23 cellular contexts compared by ENCODE assay signal in genomic region chr4:1097553-1097952, GRCh38. TPM values are rescaled to one million over a fixed set of nuclear protein-coding genes. Genes with fewer than 3 reads are reported as not detected.
DNase-seq lines count a peak whose midpoint lies in the region; ATAC-seq and TF ChIP-seq lines count a peak whose summit lies in the region.
"Had no signal": no experiment of that assay in that cellular context is flagged by ENCODE, and none has a peak within 500 bp of the region (broad histone marks: within the 10 kb centered on the region; RNA-seq: fewer than 3 reads in every experiment).

No MANE protein-coding gene starts in this region.

- no peak overlapping the region for H2AFZ ChIP-seq in GM23248

- peak; percentile 23 for DNase-seq in activated CD8-positive, alpha-beta memory T cell treated with anti-CD3 and anti-CD28 coated beads, Interleukin-2, amount 10 ng/mL, durations not matched to agents 7 days and 5 days
- DNase-seq in activated CD8-positive, alpha-beta memory T cell treated with anti-CD3 and anti-CD28 coated beads, Interleukin-2, amount 50 U/mL, for 4 hours = no peak
- peak; percentile 8 for DNase-seq in colonic mucosa
- DNase-seq in osteocyte (ENCODE audit: extremely low spot score, unreplicated experiment) = peak; percentile 72
- peak; percentile 22 to 46 for DNase-seq in vagina (ENCODE audit: extremely low spot score in 2 of 2)
- DNase-seq in GM23248 = no peak
- no peak for DNase-seq in DMS79 (lab: John Stamatoyannopoulos, UW)
- DNase-seq: 8988T; ACHN; AML-193; BE2C; CD4-positive, alpha-beta T cell; CD8-positive, alpha-beta memory T cell; DMS 273 treated with DMSO at 0.1 percent for 48 hours; DMS79 treated with DMSO at 0.1 percent for 48 hours; GF-D8; GOT3; HCEC 1CT had no signal

- H3K9ac ChIP-seq in colonic mucosa (ENCODE audit: low read depth in 2 of 2, low read length in 2 of 2) = no peak overlapping the region
- no peak overlapping the region for H3K9ac ChIP-seq in GM23248
- H3K9ac ChIP-seq: BLaER1 treated with 17β-estradiol and CSF1 and Interleukin-3, amounts not matched to agents 10 nM and 100 nM had no signal

- no peak overlapping the region for H3K27ac Mint-ChIP-seq in activated CD8-positive, alpha-beta memory T cell treated with anti-CD3 and anti-CD28 coated beads, Interleukin-2, amount 10 ng/mL, durations not matched to agents 7 days and 5 days
- H3K27ac Mint-ChIP-seq in osteocyte (ENCODE audit: unreplicated experiment) = no peak overlapping the region
- H3K27ac Mint-ChIP-seq: CD14-positive monocyte; CD4-positive, alpha-beta T cell; CD8-positive, alpha-beta memory T cell had no signal

- H3K4me2 ChIP-seq in GM23248 (ENCODE audit: unreplicated experiment) = no peak overlapping the region
- H3K4me2 ChIP-seq: A549; BLaER1 treated with 17β-estradiol and CSF1 and Interleukin-3, amounts not matched to agents 10 nM and 100 nM had no signal

- CTCF ChIA-PET in activated CD8-positive, alpha-beta memory T cell treated with anti-CD3 and anti-CD28 coated beads, Interleukin-2, amount 10 ng/mL, durations not matched to agents 7 days and 5 days (lab: Charles Lee) = no interaction called here

- no peak for ATAC-seq in activated CD8-positive, alpha-beta memory T cell treated with anti-CD3 and anti-CD28 coated beads, Interleukin-2, amount 10 ng/mL, durations not matched to agents 7 days and 5 days
- ATAC-seq: A549 had no signal

- H3K9me3 ChIP-seq in colonic mucosa (no peaks in the 10 kb centered on the region), vagina (no peaks in the 10 kb centered on the region), GM23248 (ENCODE audit: low read depth) (no peaks in the 10 kb centered on the region)
- H3K9me3 ChIP-seq: A549; BE2C; BLaER1 treated with 17β-estradiol and CSF1 and Interleukin-3, amounts not matched to agents 10 nM and 100 nM had no signal

- intact Hi-C loops in colonic mucosa (cut with DNase I) = no loop called here
- intact Hi-C loops in vagina (cut with DNase I) = no loop called here

- H3K4me1 Mint-ChIP-seq in activated CD8-positive, alpha-beta memory T cell treated with anti-CD3 and anti-CD28 coated beads, Interleukin-2, amount 10 ng/mL, durations not matched to agents 7 days and 5 days = no peaks in the 10 kb centered on the region
- H3K4me1 Mint-ChIP-seq in osteocyte (ENCODE audit: unreplicated experiment) = no peaks in the 10 kb centered on the region
- H3K4me1 Mint-ChIP-seq: CD14-positive monocyte; CD8-positive, alpha-beta memory T cell had no signal

- TF ChIP-seq POLR2A in vagina (IDR thresholded peaks at IDR 0.05) = no peak

- no peaks in the 10 kb centered on the region for H3F3A ChIP-seq in GM23248 (ENCODE audit: insufficient read depth)

- no peaks in the 10 kb centered on the region for H3K36me3 Mint-ChIP-seq in activated CD8-positive, alpha-beta memory T cell treated with anti-CD3 and anti-CD28 coated beads, Interleukin-2, amount 10 ng/mL, durations not matched to agents 7 days and 5 days
- no peaks in the 10 kb centered on the region for H3K36me3 Mint-ChIP-seq in osteocyte (ENCODE audit: unreplicated experiment)
- H3K36me3 Mint-ChIP-seq: CD14-positive monocyte; CD8-positive, alpha-beta memory T cell had no signal

- no peaks in the 10 kb centered on the region for H3K4me1 ChIP-seq in colonic mucosa
- H3K4me1 ChIP-seq in vagina = no peaks in the 10 kb centered on the region
- no peaks in the 10 kb centered on the region for H3K4me1 ChIP-seq in GM23248 (ENCODE audit: insufficient read depth)
- H3K4me1 ChIP-seq: A549, BE2C had no signal

- WGBS in GM23248 (ENCODE audit: low coverage in 1 of 2, low lambda C conversion rate in 2 of 2, missing lambda C conversion rate in 2 of 2), 2 experiments = 81 to 82% methylated on average over 9 of the region's 9 CpGs

- H3K27ac ChIP-seq in colonic mucosa (no peak overlapping the region), vagina (no peak overlapping the region), GM23248 (no peak overlapping the region)
- H3K27ac ChIP-seq: A549; BLaER1 treated with 17β-estradiol and CSF1 and Interleukin-3, amounts not matched to agents 10 nM and 100 nM had no signal

- no peaks in the 10 kb centered on the region for H4K20me1 ChIP-seq in GM23248 (ENCODE audit: insufficient read depth)
- H4K20me1 ChIP-seq: BLaER1 treated with 17β-estradiol and CSF1 and Interleukin-3, amounts not matched to agents 10 nM and 100 nM had no signal

- H3K27me3 ChIP-seq in colonic mucosa = no peaks in the 10 kb centered on the region
- H3K27me3 ChIP-seq in vagina = no peaks in the 10 kb centered on the region
- H3K27me3 ChIP-seq in GM23248 (replicated peaks; ENCODE audit: insufficient read depth) = no peaks in the 10 kb centered on the region; the same call in 1 of the 2 replicates
- H3K27me3 ChIP-seq: BLaER1 treated with 17β-estradiol and CSF1 and Interleukin-3, amounts not matched to agents 10 nM and 100 nM had no signal

- H3K79me2 ChIP-seq in GM23248 (ENCODE audit: insufficient read depth) = no peaks in the 10 kb centered on the region

- H3K9me2 ChIP-seq in GM23248 (ENCODE audit: insufficient read depth) = no peaks in the 10 kb centered on the region

- H3K4me3 ChIP-seq in colonic mucosa (no peak overlapping the region), vagina (no peak overlapping the region), GM23248 (no peak overlapping the region)
- H3K4me3 ChIP-seq: A549; BLaER1 treated with 17β-estradiol and CSF1 and Interleukin-3, amounts not matched to agents 10 nM and 100 nM had no signal

- H3K9me3 Mint-ChIP-seq in activated CD8-positive, alpha-beta memory T cell treated with anti-CD3 and anti-CD28 coated beads, Interleukin-2, amount 10 ng/mL, durations not matched to agents 7 days and 5 days (ENCODE audit: low read depth) = no peaks in the 10 kb centered on the region
- H3K9me3 Mint-ChIP-seq in osteocyte (ENCODE audit: unreplicated experiment) = no peaks in the 10 kb centered on the region
- H3K9me3 Mint-ChIP-seq: CD4-positive, alpha-beta T cell; CD8-positive, alpha-beta memory T cell had no signal

- in situ Hi-C loops in GM23248 (cut with MboI) = no loop called here

- TF ChIP-seq CTCF in colonic mucosa (IDR thresholded peaks at IDR 0.05) (no peak), osteocyte (IDR thresholded peaks at IDR 0.05) (no peak), vagina (IDR thresholded peaks at IDR 0.05) (no peak)

- no peak overlapping the region for H3K4me3 Mint-ChIP-seq in activated CD8-positive, alpha-beta memory T cell treated with anti-CD3 and anti-CD28 coated beads, Interleukin-2, amount 10 ng/mL, durations not matched to agents 7 days and 5 days
- H3K4me3 Mint-ChIP-seq in osteocyte (ENCODE audit: unreplicated experiment) = no peak overlapping the region
- H3K4me3 Mint-ChIP-seq: CD14-positive monocyte; CD4-positive, alpha-beta T cell; CD8-positive, alpha-beta memory T cell had no signal

- H3K27me3 Mint-ChIP-seq in activated CD8-positive, alpha-beta memory T cell treated with anti-CD3 and anti-CD28 coated beads, Interleukin-2, amount 10 ng/mL, durations not matched to agents 7 days and 5 days = no peaks in the 10 kb centered on the region
- peaks cover 19% of the 10 kb centered on the region for H3K27me3 Mint-ChIP-seq in osteocyte (ENCODE audit: unreplicated experiment)
- H3K27me3 Mint-ChIP-seq: CD4-positive, alpha-beta T cell had no signal

- H3K36me3 ChIP-seq in colonic mucosa = no peaks in the 10 kb centered on the region
- no peaks in the 10 kb centered on the region for H3K36me3 ChIP-seq in vagina
- no peaks in the 10 kb centered on the region for H3K36me3 ChIP-seq in GM23248 (ENCODE audit: low read depth)
- H3K36me3 ChIP-seq: BE2C; BLaER1 treated with 17β-estradiol and CSF1 and Interleukin-3, amounts not matched to agents 10 nM and 100 nM had no signal

RNA-seq across cellular contexts. Expression of gene RNF212, which starts 15.8 kb away (rescaled TPM):
- total RNA-seq in activated CD8-positive, alpha-beta memory T cell treated with anti-CD3 and anti-CD28 coated beads, Interleukin-2, amount 10 ng/mL, durations not matched to agents 7 days and 5 days = 1 to 10 TPM; 1.2 to 3.2 TPM
- total RNA-seq in colonic mucosa (1 to 10 TPM; 2.3 to 2.5 TPM), osteocyte (3.5 and 3.8 TPM in 2 replicates), vagina (7.9 TPM)
- total RNA-seq in GM23248 (2014; rRNA removed; shearing (Covaris generic)) = 0.51 and 2.5 TPM in 2 replicates
- polyA plus RNA-seq in GM23248 (2016; fragmentation: Nextera tagmentation; extraction: Ambion mirVana) = 4.9 and 6.0 TPM in 2 replicates
- total RNA-seq: Daoy, G401 had no signal

Comparison
In these comparisons a context has a peak if more than half of its experiments do, and no peak if none do; other contexts are left out.
1. DNase-seq: peak in activated CD8-positive, alpha-beta memory T cell treated with anti-CD3 and anti-CD28 coated beads, Interleukin-2, amount 10 ng/mL, durations not matched to agents 7 days and 5 days (single experiment), colonic mucosa (single experiment), osteocyte (single experiment) and vagina (2 of 2); none in activated CD8-positive, alpha-beta memory T cell treated with anti-CD3 and anti-CD28 coated beads, Interleukin-2, amount 50 U/mL, for 4 hours (single experiment), GM23248 (single experiment) and DMS79 (single experiment).